ENCODE assay signal across 1 cellular context in genomic region chr7:134126937-134127848, GRCh38.
TF ChIP-seq lines count a peak whose summit lies in the region.

A gene with protein sequence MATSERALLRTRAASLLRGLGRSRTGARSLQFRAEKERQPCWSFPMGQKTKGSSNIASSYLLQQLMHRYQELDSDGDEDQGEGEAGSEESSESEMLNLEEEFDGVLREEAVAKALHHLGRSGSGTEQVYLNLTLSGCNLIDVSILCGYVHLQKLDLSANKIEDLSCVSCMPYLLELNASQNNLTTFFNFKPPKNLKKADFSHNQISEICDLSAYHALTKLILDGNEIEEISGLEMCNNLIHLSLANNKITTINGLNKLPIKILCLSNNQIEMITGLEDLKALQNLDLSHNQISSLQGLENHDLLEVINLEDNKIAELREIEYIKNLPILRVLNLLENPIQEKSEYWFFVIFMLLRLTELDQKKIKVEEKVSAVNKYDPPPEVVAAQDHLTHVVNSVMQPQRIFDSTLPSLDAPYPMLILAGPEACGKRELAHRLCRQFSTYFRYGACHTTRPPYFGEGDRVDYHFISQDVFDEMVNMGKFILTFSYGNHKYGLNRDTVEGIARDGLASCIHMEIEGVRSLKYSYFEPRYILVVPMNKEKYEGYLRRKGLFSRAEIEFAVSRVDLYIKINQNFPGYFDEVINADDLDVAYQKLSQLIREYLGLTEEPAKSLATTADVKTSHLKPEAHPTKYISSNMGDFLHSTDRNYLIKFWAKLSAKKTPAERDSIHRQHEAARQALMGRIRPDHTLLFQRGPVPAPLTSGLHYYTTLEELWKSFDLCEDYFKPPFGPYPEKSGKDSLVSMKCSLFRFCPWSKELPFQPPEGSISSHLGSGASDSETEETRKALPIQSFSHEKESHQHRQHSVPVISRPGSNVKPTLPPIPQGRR (plus strand): TSS chr7:134127340. CDS start chr7:134127368, 28 bp downstream.

TF ChIP-seq in K562, 482 proteins besides CTCF, POLR2A, EP300 and RAD21 (continued from another document and continues in another):
- TF ChIP-seq ZBTB40 (IDR thresholded peaks at IDR 0.05) (peak; percentile 54; the same call in 1 of the 2 replicates), ZBTB40 (CRISPR knock-in tag; IDR thresholded peaks at IDR 0.05) (no peak), TEAD1 (CRISPR knock-in tag; IDR thresholded peaks at IDR 0.05) (peak in 1 of 2 experiments; percentile 38; a peak in 2 of 4 replicates), NRF1 (conservative IDR thresholded peaks at IDR 0.05 in 1 of 2, IDR thresholded peaks at IDR 0.05 in 1 of 2) (peak in 1 of 2 experiments; percentile 34; a peak in 3 of 4 replicates), ZNF589 (CRISPR knock-in tag; IDR thresholded peaks at IDR 0.05; ENCODE audit: low read depth) (no peak), OTX1 (CRISPR knock-in tag; IDR thresholded peaks at IDR 0.05) (no peak), ZNF175 (CRISPR knock-in tag; IDR thresholded peaks at IDR 0.05; ENCODE audit: low read depth) (no peak), DLX4 (CRISPR knock-in tag; IDR thresholded peaks at IDR 0.05) (0 out of 2 replicates have a peak, but pooled peaks have one; percentile 22), ZBTB2 (IDR thresholded peaks at IDR 0.05) (no peak), SREBF1 (IDR thresholded peaks at IDR 0.05; ENCODE audit: borderline replicate concordance, low read depth, low read length) (no peak), ZNF830 (CRISPR knock-in tag; IDR thresholded peaks at IDR 0.05) (no peak), RCOR1 (IDR thresholded peaks at IDR 0.05; ENCODE audit: borderline replicate concordance in 1 of 2, low read depth in 2 of 2, low read length in 2 of 2) (peak in 1 of 2 experiments; percentile 68; a peak in 1 of 4 replicates), FOXM1 (IDR thresholded peaks at IDR 0.05; ENCODE audit: low read depth) (peak; percentile 22; the same call in 1 of the 2 replicates), FOXM1 (CRISPR knock-in tag; IDR thresholded peaks at IDR 0.05; ENCODE audit: low read depth) (no peak), MTA1 (IDR thresholded peaks at IDR 0.05; ENCODE audit: borderline replicate concordance) (peak; percentile 33; the same call in 1 of the 2 replicates), SPI1 (IDR thresholded peaks at IDR 0.05; ENCODE audit: borderline replicate concordance, low read depth, low read length) (peak; percentile 26; the same call in 1 of the 2 replicates), HDAC2 (IDR thresholded peaks at IDR 0.05) (peak; percentile 86; the same call in 1 of the 2 replicates), GABPB1 (CRISPR knock-in tag; IDR thresholded peaks at IDR 0.05) (peak; percentile 49; the same call in 1 of the 2 replicates), CSDE1 (IDR thresholded peaks at IDR 0.05) (peak in 1 of 2 experiments; percentile 81; a peak in 1 of 4 replicates), FOXJ2 (tag; IDR thresholded peaks at IDR 0.05) (peak; percentile 98), DEAF1 (CRISPR knock-in tag; IDR thresholded peaks at IDR 0.05) (no peak), ZNF274 (IDR thresholded peaks at IDR 0.05; ENCODE audit: borderline replicate concordance, low read depth, low read length) (no peak), ATF1 (CRISPR knock-in tag; IDR thresholded peaks at IDR 0.05) (no peak), ATF1 (tag; IDR thresholded peaks at IDR 0.05) (peak; percentile 37), VEZF1 (CRISPR knock-in tag; IDR thresholded peaks at IDR 0.05) (peak; percentile 84), NR2C1 (IDR thresholded peaks at IDR 0.05) (peak; percentile 95), NR2C1 (tag; IDR thresholded peaks at IDR 0.05) (peak; percentile 98), WHSC1 (IDR thresholded peaks at IDR 0.05; ENCODE audit: low read length) (no peak), PTBP1 (IDR thresholded peaks at IDR 0.05; ENCODE audit: low read depth, low read length) (no peak), ZNF740 (CRISPR knock-in tag; IDR thresholded peaks at IDR 0.05) (peak; percentile 72; the same call in 1 of the 2 replicates), ZNF740 (tag; IDR thresholded peaks at IDR 0.05) (peak in 1 of 2 experiments; percentile 59; a peak in 1 of 4 replicates), GATAD2A (IDR thresholded peaks at IDR 0.05) (no peak), SAP30 (IDR thresholded peaks at IDR 0.05; ENCODE audit: borderline replicate concordance, insufficient read depth, low read depth, low read length, poor library complexity, severe bottlenecking) (peak; percentile 99), SMC3 (conservative IDR thresholded peaks at IDR 0.05; ENCODE audit: insufficient read depth, low read depth, low read length) (0 out of 2 replicates have a peak, but pooled peaks have one; percentile 8), MXI1 (IDR thresholded peaks at IDR 0.05; ENCODE audit: low read depth, low read length) (peak; percentile 94)
- TF ChIP-seq, protein P1, sequence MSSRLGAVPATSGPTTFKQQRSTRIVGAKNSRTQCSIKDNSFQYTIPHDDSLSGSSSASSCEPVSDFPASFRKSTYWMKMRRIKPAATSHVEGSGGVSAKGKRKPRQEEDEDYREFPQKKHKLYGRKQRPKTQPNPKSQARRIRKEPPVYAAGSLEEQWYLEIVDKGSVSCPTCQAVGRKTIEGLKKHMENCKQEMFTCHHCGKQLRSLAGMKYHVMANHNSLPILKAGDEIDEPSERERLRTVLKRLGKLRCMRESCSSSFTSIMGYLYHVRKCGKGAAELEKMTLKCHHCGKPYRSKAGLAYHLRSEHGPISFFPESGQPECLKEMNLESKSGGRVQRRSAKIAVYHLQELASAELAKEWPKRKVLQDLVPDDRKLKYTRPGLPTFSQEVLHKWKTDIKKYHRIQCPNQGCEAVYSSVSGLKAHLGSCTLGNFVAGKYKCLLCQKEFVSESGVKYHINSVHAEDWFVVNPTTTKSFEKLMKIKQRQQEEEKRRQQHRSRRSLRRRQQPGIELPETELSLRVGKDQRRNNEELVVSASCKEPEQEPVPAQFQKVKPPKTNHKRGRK (tag; IDR thresholded peaks at IDR 0.05) = peak; percentile 77
